Comparison of ENCODE assay signal across 8 cellular contexts in genomic region chr14:102362545-102363181, GRCh38. TPM values are rescaled to one million over a fixed set of nuclear protein-coding genes. Genes with fewer than 3 reads are reported as not detected.
DNase-seq lines count a peak whose midpoint lies in the region; ATAC-seq, FAIRE-seq and TF ChIP-seq lines count a peak whose summit lies in the region.

CINP (minus strand) TSS chr14:102362890; CDS start chr14:102362851, 39 bp downstream.
TECPR2 (plus strand) TSS chr14:102362941; CDS start chr14:102376722, 13,781 bp downstream.

- H3K36me3 ChIP-seq in HepG2 (replicated peaks in 1 of 2; ENCODE audit: control insufficient read depth in 1 of 2, insufficient read depth in 2 of 2, low read length in 2 of 2): 0 out of 5 replicates have a peak, but pooled peaks cover 0 to 9% of the 10 kb centered on the region in 2 experiments

- no peak within 1 kb of the TSS for H3K27ac Mint-ChIP-seq in dendritic cell treated with granulocyte-macrophage colony-stimulating factor and Interleukin-4, amounts not matched to agents 40 ng/mL and 50 ng/mL, for 4 days

- peak within 1 kb of the TSS; percentile 90 for H3K4me3 Mint-ChIP-seq in dendritic cell treated with granulocyte-macrophage colony-stimulating factor and Interleukin-4, amounts not matched to agents 40 ng/mL and 50 ng/mL, for 4 days

- no peaks in the 10 kb centered on the region for H4K20me1 ChIP-seq in HepG2 (ENCODE audit: insufficient read depth, low read length)

- peak within 1 kb of the TSS; percentile 86 for H3K9ac ChIP-seq in HepG2 (ENCODE audit: insufficient read depth, low read depth, low read length)

- in situ Hi-C loops in HepG2 (cut with HindIII; ENCODE audit: extremely low pct_ligation_motif_present, low pct_unique_long_range_greater_than_20kb): no loop called here

- TF ChIP-seq RAD21 in HepG2 (CRISPR knock-in tag; IDR thresholded peaks at IDR 0.05): no peak

- peak; percentile 54 for FAIRE-seq in HepG2 (lab: Jason Lieb, UNC)

- no peaks in the 10 kb centered on the region for H3K9me3 Mint-ChIP-seq in dendritic cell treated with granulocyte-macrophage colony-stimulating factor and Interleukin-4, amounts not matched to agents 40 ng/mL and 50 ng/mL, for 4 days

- DNase-seq in NCI-H748 treated with DMSO at 0.1 percent for 48 hours (lab: John Stamatoyannopoulos, UW) (peak; percentile 93), HepG2 (ENCODE audit: low spot score) (peak; percentile 85)
- peak; percentile 96 to 98 for DNase-seq in activated CD4-positive, alpha-beta T cell treated with anti-CD3 and anti-CD28 coated beads, Interleukin-2, amount 50 U/mL, for 24 hours (ENCODE audit: low read depth in 1 of 2, low spot score in 1 of 2)
- peak; percentile 97 for DNase-seq in stimulated activated CD4-positive, alpha-beta T cell treated with anti-CD3 and anti-CD28 coated beads, Interleukin-2, amount 100 ng/mL, for 48 hours

- no peak within 1 kb of the TSS for H2AFZ ChIP-seq in HepG2 (ENCODE audit: low read length)

- peak within 1 kb of the TSS; percentile 92 for H3K4me2 ChIP-seq in HepG2 (ENCODE audit: low read depth, low read length)

- TF ChIP-seq EP300 in HepG2 (IDR thresholded peaks at IDR 0.05; ENCODE audit: low read depth in 2 of 2, low read length in 2 of 2) (no peak), HepG2 (CRISPR knock-in tag; IDR thresholded peaks at IDR 0.05; ENCODE audit: borderline replicate concordance) (no peak)

- peaks cover 37% of the 10 kb centered on the region for H3K4me1 ChIP-seq in HepG2 (ENCODE audit: insufficient read depth, low read length)

- H3K4me3 ChIP-seq in HepG2 (replicated peaks in 1 of 3; ENCODE audit: insufficient read depth in 1 of 3, low read depth in 2 of 3, low read length in 3 of 3): peak within 1 kb of the TSS; percentile 83 to 92 (median 84)

- POLR2A ChIA-PET in HepG2 (lab: Yijun Ruan, JAX): interaction anchor here (0.6 to 1.9 kb wide), 7 partner anchors 9 to 115 kb away, joined by 3 to 10 read pairs (median 4); partner anchors contain the start of genes MOK and ZNF839

- peak; percentile 85 to 86 for TF ChIP-seq POLR2A in HepG2 (IDR thresholded peaks at IDR 0.05; ENCODE audit: insufficient read depth in 1 of 2, low read depth in 2 of 2, low read length in 2 of 2)

- H3K27ac ChIP-seq in C4-2B (peak within 1 kb of the TSS; percentile 86), HepG2 (ENCODE audit: extremely low read length, insufficient read depth, low read length) (peak within 1 kb of the TSS; percentile 63)

- intact Hi-C loops in dendritic cell treated with granulocyte-macrophage colony-stimulating factor and Interleukin-4, amounts not matched to agents 40 ng/mL and 50 ng/mL, for 4 days (cut with micrococcal nuclease): no loop called here
- intact Hi-C loops in HepG2 (cut with micrococcal nuclease; ENCODE audit: unreplicated experiment): loop anchor here (2.0 to 5.0 kb wide), 2 partner anchors 44 to 230 kb away; partner anchors contain the start of genes RCOR1 and ZNF839

- peaks cover 18% of the 10 kb centered on the region for H3K4me1 Mint-ChIP-seq in dendritic cell treated with granulocyte-macrophage colony-stimulating factor and Interleukin-4, amounts not matched to agents 40 ng/mL and 50 ng/mL, for 4 days (ENCODE audit: low read depth)

- ATAC-seq in GM19395 (IDR thresholded peaks at IDR 0.05; ENCODE audit: unreplicated experiment) (peak; percentile 86), HG03558 (IDR thresholded peaks at IDR 0.05; ENCODE audit: extremely low read depth, unreplicated experiment) (peak; percentile 55), HepG2 (peak; percentile 99)

- TF ChIP-seq CTCF in C4-2B (conservative IDR thresholded peaks at IDR 0.05) (no peak), HepG2 (CRISPR knock-in tag; IDR thresholded peaks at IDR 0.05) (no peak)

- CTCF ChIA-PET in HepG2 (lab: Yijun Ruan, JAX; ENCODE audit: low intra/inter-chr PET ratio, low total read pairs): no interaction called here

- H3K27me3 ChIP-seq in HepG2 (ENCODE audit: control insufficient read depth in 1 of 2, insufficient read depth in 2 of 2, low read length in 2 of 2): no peaks in the 10 kb centered on the region; a peak in 1 of 5 replicates

- H3K27me3 Mint-ChIP-seq in dendritic cell treated with granulocyte-macrophage colony-stimulating factor and Interleukin-4, amounts not matched to agents 40 ng/mL and 50 ng/mL, for 4 days: no peaks in the 10 kb centered on the region

- peaks cover 35% of the 10 kb centered on the region for H3K36me3 Mint-ChIP-seq in dendritic cell treated with granulocyte-macrophage colony-stimulating factor and Interleukin-4, amounts not matched to agents 40 ng/mL and 50 ng/mL, for 4 days (ENCODE audit: low read depth)

- peaks cover 19% of the 10 kb centered on the region for H3K79me2 ChIP-seq in HepG2 (ENCODE audit: insufficient read depth, low read length)

- 0% methylated on average over 7 of the region's 58 CpGs for WGBS in HepG2 (ENCODE audit: low lambda C conversion rate)

- BruUV-seq in HepG2 (replicated peaks; lab: Mats Ljungman, UMichigan): no TSS peak

- no peaks in the 10 kb centered on the region for H3K9me3 ChIP-seq in HepG2 (ENCODE audit: low read length)

TF ChIP-seq in HepG2, 621 proteins besides CTCF, POLR2A, EP300 and RAD21 (continues in another document):
- TF ChIP-seq SOX6 (IDR thresholded peaks at IDR 0.05): no peak
- TF ChIP-seq SOX6 (CRISPR knock-in tag; IDR thresholded peaks at IDR 0.05): peak; percentile 8; the same call in 1 of the 2 replicates
- no peak for TF ChIP-seq IRF1 (CRISPR knock-in tag; IDR thresholded peaks at IDR 0.05; ENCODE audit: low read depth)
- no peak for TF ChIP-seq BCL3 (CRISPR knock-in tag; IDR thresholded peaks at IDR 0.05)

RNA-seq across cellular contexts. Expression of gene CINP, which starts in this region (rescaled TPM):
- 42.8 and 59.7 TPM in 2 replicates for total RNA-seq in HepG2 (2016; rRNA removed; fragmentation: Illumina TruSeq; extraction: Trizol)
- total RNA-seq in HepG2 (2016; cell fraction: cytosol; rRNA removed; fragmentation: Illumina TruSeq; extraction: Trizol; ENCODE audit: low read depth): 9.8 and 10.7 TPM in 2 replicates
- total RNA-seq in HepG2 (2016; cell fraction: insoluble cytoplasmic fraction; rRNA removed; fragmentation: Illumina TruSeq; extraction: Trizol): 42.0 and 63.9 TPM in 2 replicates
- total RNA-seq in HepG2 (2016; cell fraction: membrane; rRNA removed; fragmentation: Illumina TruSeq; extraction: Trizol): 19.4 and 21.7 TPM in 2 replicates
- total RNA-seq in HepG2 (2016; cell fraction: nucleus; rRNA removed; fragmentation: Illumina TruSeq; extraction: Trizol): 14.1 and 15.2 TPM in 2 replicates
- 30.9 and 32.8 TPM in 2 replicates for polyA plus RNA-seq in HepG2 (2011; rRNA removed)
- polyA plus RNA-seq in HepG2 (2011; cell fraction: cytosol; rRNA removed): 37.0 and 48.8 TPM in 2 replicates
- 9.4 and 12.4 TPM in 2 replicates for polyA plus RNA-seq in HepG2 (2011; cell fraction: nucleus; rRNA removed)
- 22.1 and 22.3 TPM in 2 replicates for polyA plus RNA-seq in HepG2 (2012)
- polyA plus RNA-seq in HepG2 (2016; cell fraction: cytosol; fragmentation: Illumina TruSeq; extraction: Trizol; ENCODE audit: low read depth): 14.5 and 14.8 TPM in 2 replicates
- 70.2 and 75.7 TPM in 2 replicates for polyA plus RNA-seq in HepG2 (2016; cell fraction: insoluble cytoplasmic fraction; fragmentation: Illumina TruSeq; extraction: Trizol; ENCODE audit: low read depth)
- 15.8 and 20.2 TPM in 2 replicates for polyA plus RNA-seq in HepG2 (2016; cell fraction: membrane; fragmentation: Illumina TruSeq; extraction: Trizol; ENCODE audit: low read depth)
- 24.1 and 25.0 TPM in 2 replicates for polyA plus RNA-seq in HepG2 (2016; cell fraction: nucleus; fragmentation: Illumina TruSeq; extraction: Trizol; ENCODE audit: insufficient read depth, low read depth)
- polyA minus RNA-seq in HepG2 (2011; rRNA and poly(A)+ RNA removed; ENCODE audit: low replicate concordance): 47.0 and 60.6 TPM in 2 replicates
- polyA minus RNA-seq in HepG2 (2011; cell fraction: cytosol; rRNA and poly(A)+ RNA removed): 13.5 and 13.8 TPM in 2 replicates
- polyA minus RNA-seq in HepG2 (2011; cell fraction: nucleus; rRNA and poly(A)+ RNA removed): 17.0 and 18.9 TPM in 2 replicates

RNA-seq across cellular contexts. Expression of gene TECPR2, which starts in this region (rescaled TPM):
- total RNA-seq in HepG2 (2016; rRNA removed; fragmentation: Illumina TruSeq; extraction: Trizol): 5.7 and 13.6 TPM in 2 replicates
- 1.9 and 2.0 TPM in 2 replicates for total RNA-seq in HepG2 (2016; cell fraction: cytosol; rRNA removed; fragmentation: Illumina TruSeq; extraction: Trizol; ENCODE audit: low read depth)
- total RNA-seq in HepG2 (2016; cell fraction: insoluble cytoplasmic fraction; rRNA removed; fragmentation: Illumina TruSeq; extraction: Trizol): 7.0 and 9.8 TPM in 2 replicates
- 2.6 and 5.0 TPM in 2 replicates for total RNA-seq in HepG2 (2016; cell fraction: membrane; rRNA removed; fragmentation: Illumina TruSeq; extraction: Trizol)
- total RNA-seq in HepG2 (2016; cell fraction: nucleus; rRNA removed; fragmentation: Illumina TruSeq; extraction: Trizol): 7.5 and 9.3 TPM in 2 replicates
- polyA plus RNA-seq in HepG2 (2011; rRNA removed): 3.5 and 4.6 TPM in 2 replicates
- polyA plus RNA-seq in HepG2 (2011; cell fraction: cytosol; rRNA removed): 2.6 and 2.7 TPM in 2 replicates
- polyA plus RNA-seq in HepG2 (2011; cell fraction: nucleus; rRNA removed): 7.3 and 11.9 TPM in 2 replicates
- 3.2 and 3.8 TPM in 2 replicates for polyA plus RNA-seq in HepG2 (2012)
- polyA plus RNA-seq in HepG2 (2016; cell fraction: cytosol; fragmentation: Illumina TruSeq; extraction: Trizol; ENCODE audit: low read depth): 0.25 and 0.41 TPM in 2 replicates
- 3.3 and 5.5 TPM in 2 replicates for polyA plus RNA-seq in HepG2 (2016; cell fraction: insoluble cytoplasmic fraction; fragmentation: Illumina TruSeq; extraction: Trizol; ENCODE audit: low read depth)
- polyA plus RNA-seq in HepG2 (2016; cell fraction: membrane; fragmentation: Illumina TruSeq; extraction: Trizol; ENCODE audit: low read depth): 0.94 and 1.0 TPM in 2 replicates
- 8.0 and 10.0 TPM in 2 replicates for polyA plus RNA-seq in HepG2 (2016; cell fraction: nucleus; fragmentation: Illumina TruSeq; extraction: Trizol; ENCODE audit: insufficient read depth, low read depth)
- polyA minus RNA-seq in HepG2 (2011; rRNA and poly(A)+ RNA removed; ENCODE audit: low replicate concordance): 12.3 and 15.8 TPM in 2 replicates
- 3.6 and 7.3 TPM in 2 replicates for polyA minus RNA-seq in HepG2 (2011; cell fraction: cytosol; rRNA and poly(A)+ RNA removed)
- polyA minus RNA-seq in HepG2 (2011; cell fraction: nucleus; rRNA and poly(A)+ RNA removed): 8.8 and 9.8 TPM in 2 replicates

Comparison
In these comparisons a context has a peak if more than half of its experiments do, and no peak if none do; other contexts are left out.
1. Peak in every context shown above with its lines: DNase-seq, ATAC-seq, H3K4me3 ChIP-seq and H3K27ac ChIP-seq.